18 cellular contexts compared by ENCODE assay signal in genomic region chr13:114093118-114093517, GRCh38. TPM values are rescaled to one million over a fixed set of nuclear protein-coding genes. Genes with fewer than 3 reads are reported as not detected.
DNase-seq lines count a peak whose midpoint lies in the region; ATAC-seq and TF ChIP-seq lines count a peak whose summit lies in the region.
"Had no signal": no experiment of that assay in that cellular context is flagged by ENCODE, and none has a peak within 500 bp of the region (broad histone marks: within the 10 kb centered on the region; RNA-seq: fewer than 3 reads in every experiment).

No MANE protein-coding gene starts in this region.

- no peak for DNase-seq in activated T-cell treated with anti-CD3 and anti-CD28 coated beads, Interleukin-2, amount 50 U/mL, for 24 hours
- DNase-seq in activated T-cell treated with anti-CD3 and anti-CD28 coated beads, Interleukin-2, amount 50 U/mL, for 1 hour: no peak
- DNase-seq in CD4-positive, alpha-beta memory T cell: no peak
- DNase-seq in activated naive CD8-positive, alpha-beta T cell treated with anti-CD3 and anti-CD28 coated beads for 36 hours: no peak
- DNase-seq in natural killer cell (no peak), Caco-2 (no peak), NCI-H146 (lab: John Stamatoyannopoulos, UW) (no peak), A172 (ENCODE audit: low spot score) (no peak)
- DNase-seq: DMS 273 treated with DMSO at 0.1 percent for 48 hours, H9, KG1, MV-4-11, NCI-H187, NCI-H2107, NCI-H510A, NCI-H774, SHP77 had no signal

- H3K36me3 Mint-ChIP-seq in activated T-cell treated with anti-CD3 and anti-CD28 coated beads, Interleukin-2, amount 50 U/mL, for 24 hours (ENCODE audit: low read depth): peaks cover 73% of the 10 kb centered on the region
- peaks cover 58 to 64% of the 10 kb centered on the region in 2 donors for H3K36me3 Mint-ChIP-seq in CD4-positive, alpha-beta memory T cell
- H3K36me3 Mint-ChIP-seq in activated naive CD8-positive, alpha-beta T cell treated with anti-CD3 and anti-CD28 coated beads for 36 hours: peaks cover 52% of the 10 kb centered on the region
- H3K36me3 Mint-ChIP-seq in natural killer cell (peaks cover 24% of the 10 kb centered on the region), Caco-2 (ENCODE audit: insufficient read depth, unreplicated experiment) (no peaks in the 10 kb centered on the region)

- CTCF ChIA-PET in CD4-positive, alpha-beta memory T cell (lab: Charles Lee; ENCODE audit: partially characterized antibody): interaction anchor here (2.1 kb wide), 1 partner anchor 10 kb away, joined by 4 read pairs; no protein-coding TSS in a partner anchor
- CTCF ChIA-PET in Caco-2 (lab: Charles Lee): no interaction called here

- peaks cover 58% of the 10 kb centered on the region for H3K4me1 ChIP-seq in CD4-positive, alpha-beta memory T cell (ENCODE audit: insufficient read depth, low read length)
- H3K4me1 ChIP-seq in Caco-2: no peaks in the 10 kb centered on the region
- H3K4me1 ChIP-seq: A549 had no signal

- H3K9me3 ChIP-seq in CD4-positive, alpha-beta memory T cell (ENCODE audit: control insufficient read depth in 1 of 2, low read length in 2 of 2): peaks cover 0 to 5% of the 10 kb centered on the region in 2 donors
- H3K9me3 ChIP-seq in Caco-2: peaks cover 13% of the 10 kb centered on the region

- no peaks in the 10 kb centered on the region for H3K27me3 ChIP-seq in CD4-positive, alpha-beta memory T cell (ENCODE audit: insufficient read depth, low read length)
- no peaks in the 10 kb centered on the region for H3K27me3 ChIP-seq in Caco-2 (replicated peaks; ENCODE audit: control insufficient read depth, insufficient read depth, low read length)

- no peak for ATAC-seq in natural killer cell
- ATAC-seq: A549 had no signal

- peaks cover 65% of the 10 kb centered on the region for H3K4me1 Mint-ChIP-seq in activated T-cell treated with anti-CD3 and anti-CD28 coated beads, Interleukin-2, amount 50 U/mL, for 24 hours (ENCODE audit: low read depth)
- H3K4me1 Mint-ChIP-seq in CD4-positive, alpha-beta memory T cell: peaks cover 45 to 83% (median 58%) of the 10 kb centered on the region in 4 donors
- H3K4me1 Mint-ChIP-seq in activated naive CD8-positive, alpha-beta T cell treated with anti-CD3 and anti-CD28 coated beads for 36 hours: peaks cover 54% of the 10 kb centered on the region
- peaks cover 83 to 95% of the 10 kb centered on the region in 2 donors for H3K4me1 Mint-ChIP-seq in natural killer cell
- peaks cover under 1% of the 10 kb centered on the region for H3K4me1 Mint-ChIP-seq in Caco-2 (ENCODE audit: low read depth, unreplicated experiment)

- H3K9me3 Mint-ChIP-seq in activated T-cell treated with anti-CD3 and anti-CD28 coated beads, Interleukin-2, amount 50 U/mL, for 24 hours: peaks cover 28% of the 10 kb centered on the region
- peaks cover 4 to 78% (median 22%) of the 10 kb centered on the region in 8 donors for H3K9me3 Mint-ChIP-seq in CD4-positive, alpha-beta memory T cell
- H3K9me3 Mint-ChIP-seq in activated naive CD8-positive, alpha-beta T cell treated with anti-CD3 and anti-CD28 coated beads for 36 hours: peaks cover 34% of the 10 kb centered on the region
- H3K9me3 Mint-ChIP-seq in natural killer cell (peaks cover 7 to 14% of the 10 kb centered on the region in 2 donors), Caco-2 (ENCODE audit: unreplicated experiment) (peaks cover 30% of the 10 kb centered on the region)

- BruUV-seq in Caco-2 (replicated peaks; lab: Mats Ljungman, UMichigan): no TSS peak

- no peaks in the 10 kb centered on the region for H3K27me3 Mint-ChIP-seq in activated T-cell treated with anti-CD3 and anti-CD28 coated beads, Interleukin-2, amount 50 U/mL, for 24 hours
- no peaks in the 10 kb centered on the region for H3K27me3 Mint-ChIP-seq in CD4-positive, alpha-beta memory T cell
- no peaks in the 10 kb centered on the region for H3K27me3 Mint-ChIP-seq in activated naive CD8-positive, alpha-beta T cell treated with anti-CD3 and anti-CD28 coated beads for 36 hours
- H3K27me3 Mint-ChIP-seq in natural killer cell (ENCODE audit: low read depth in 2 of 2) (no peaks in the 10 kb centered on the region), Caco-2 (ENCODE audit: insufficient read depth, unreplicated experiment) (peaks cover 16% of the 10 kb centered on the region)

- H3K27ac ChIP-seq in CD4-positive, alpha-beta memory T cell (ENCODE audit: low read depth, low read length): no peak overlapping the region
- H3K27ac ChIP-seq: A549 had no signal

- H3K4me3 Mint-ChIP-seq in activated T-cell treated with anti-CD3 and anti-CD28 coated beads, Interleukin-2, amount 50 U/mL, for 24 hours: no peak overlapping the region
- H3K4me3 Mint-ChIP-seq in CD4-positive, alpha-beta memory T cell: peak overlapping the region in 4 of 8 donors; percentile 9 to 30 (median 13)
- H3K4me3 Mint-ChIP-seq in activated naive CD8-positive, alpha-beta T cell treated with anti-CD3 and anti-CD28 coated beads for 36 hours: no peak overlapping the region
- H3K4me3 Mint-ChIP-seq in natural killer cell: no peak overlapping the region
- H3K4me3 Mint-ChIP-seq in Caco-2 (ENCODE audit: unreplicated experiment): no peak overlapping the region
- H3K4me3 Mint-ChIP-seq: H9 had no signal

- peaks cover 13% of the 10 kb centered on the region for H3K36me3 ChIP-seq in CD4-positive, alpha-beta memory T cell (ENCODE audit: insufficient read depth, low read length)
- H3K36me3 ChIP-seq in Caco-2 (ENCODE audit: control insufficient read depth, insufficient read depth, low read length): no peaks in the 10 kb centered on the region

- TF ChIP-seq CTCF in natural killer cell (IDR thresholded peaks at IDR 0.05): no peak
- no peak for TF ChIP-seq CTCF in Caco-2 (IDR thresholded peaks at IDR 0.05; ENCODE audit: insufficient read depth in 1 of 2, low read depth in 1 of 2, low read length in 1 of 2, severe bottlenecking in 1 of 2, unreplicated experiment in 1 of 2)

- no peak overlapping the region for H3K4me3 ChIP-seq in CD4-positive, alpha-beta memory T cell (ENCODE audit: low read length in 2 of 2)
- H3K4me3 ChIP-seq in Caco-2 (ENCODE audit: low read depth, low read length): no peak overlapping the region
- H3K4me3 ChIP-seq: A549 had no signal

- POLR2A ChIA-PET in CD4-positive, alpha-beta memory T cell (lab: Charles Lee; ENCODE audit: partially characterized antibody): interaction anchor here (0.7 to 1.0 kb wide), 2 partner anchors 28 to 47 kb away, joined by 3 read pairs; no protein-coding TSS in a partner anchor
- POLR2A ChIA-PET in Caco-2 (lab: Charles Lee): no interaction called here

- intact Hi-C loops in CD4-positive, alpha-beta memory T cell (cut with micrococcal nuclease): no loop called here
- intact Hi-C loops in natural killer cell (cut with micrococcal nuclease) (no loop called here), Caco-2 (cut with micrococcal nuclease; ENCODE audit: unreplicated experiment) (no loop called here)

- peak overlapping the region; percentile 2 for H3K27ac Mint-ChIP-seq in activated T-cell treated with anti-CD3 and anti-CD28 coated beads, Interleukin-2, amount 50 U/mL, for 24 hours
- H3K27ac Mint-ChIP-seq in CD4-positive, alpha-beta memory T cell: peak overlapping the region; percentile 32 to 71 (median 54)
- peak overlapping the region; percentile 66 for H3K27ac Mint-ChIP-seq in activated naive CD8-positive, alpha-beta T cell treated with anti-CD3 and anti-CD28 coated beads for 36 hours
- H3K27ac Mint-ChIP-seq in natural killer cell: peak overlapping the region; percentile 81 to 87
- H3K27ac Mint-ChIP-seq in Caco-2 (ENCODE audit: unreplicated experiment): no peak overlapping the region
- H3K27ac Mint-ChIP-seq: H9 had no signal

RNA-seq across cellular contexts. Expression of gene RASA3, which starts 39.3 kb away (rescaled TPM):
- total RNA-seq in CD4-positive, alpha-beta memory T cell: 100 to 1,000 TPM; 171 to 174 TPM
- 100 to 1,000 TPM in 1 of 2 donors, 10 to 100 TPM in 1; 65.5 to 141 TPM for polyA plus RNA-seq in CD4-positive, alpha-beta memory T cell
- 10 to 100 TPM; 25.6 to 26.5 TPM for total RNA-seq in activated naive CD8-positive, alpha-beta T cell treated with anti-CD3 and anti-CD28 coated beads for 36 hours
- total RNA-seq in natural killer cell (100 to 1,000 TPM; 252 to 277 (median 274) TPM), Caco-2 (2022) (0.88 and 0.95 TPM in 2 replicates)
- total RNA-seq in A172 (2014; rRNA removed; shearing (Covaris generic)): 17.8 and 21.4 TPM in 2 replicates
